26 cellular contexts compared by ENCODE assay signal in the genomic region with DNA sequence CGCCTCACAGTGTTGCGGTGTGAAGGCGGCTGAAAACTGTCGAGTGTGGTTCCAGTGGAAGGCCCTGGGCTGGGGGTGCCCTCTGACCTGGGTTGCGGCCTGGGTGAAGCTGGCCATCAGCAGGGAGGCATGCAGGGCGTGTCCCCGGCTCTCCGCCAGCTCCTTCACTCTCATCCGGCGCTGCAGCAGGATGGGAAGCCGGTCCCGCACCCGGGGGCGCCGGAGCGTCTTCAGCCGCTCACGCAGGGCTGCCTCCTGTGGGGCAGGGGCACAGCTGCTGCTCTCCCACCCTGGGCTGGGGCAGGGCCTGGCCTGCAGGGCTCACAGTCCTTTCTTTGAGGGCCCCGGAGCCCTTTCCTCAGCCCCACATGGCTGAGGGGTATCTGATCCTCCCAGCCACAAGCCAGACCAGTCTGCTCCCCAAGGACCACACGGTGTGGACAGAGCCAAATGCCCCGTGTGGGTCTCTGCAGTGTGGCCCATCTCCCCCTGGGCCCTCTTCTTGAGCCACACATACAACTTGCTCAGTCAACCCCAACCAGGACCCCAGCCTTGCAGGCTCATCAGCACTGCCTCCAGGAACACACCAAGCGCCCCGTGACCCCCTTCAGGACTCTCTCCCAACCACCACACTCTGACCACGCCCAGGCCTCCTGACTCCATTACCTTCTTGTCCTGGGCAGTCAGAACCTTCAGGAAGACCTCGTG. TPM values are rescaled to one million over a fixed set of nuclear protein-coding genes. Genes with fewer than 3 reads are reported as not detected.
"Had no signal": no experiment of that assay in that cellular context is flagged by ENCODE, and none has a peak within 500 bp of the region (broad histone marks: within the 10 kb centered on the region; RNA-seq: fewer than 3 reads in every experiment).

No MANE protein-coding gene starts in this region.

- H3K4me1 Mint-ChIP-seq: activated B cell treated with CpG ODN at 0.5 μM for 24 hours had no signal

- H3K36me3 ChIP-seq: ascending aorta, SJSA1 had no signal

- H3K27ac Mint-ChIP-seq: activated B cell treated with CpG ODN at 0.5 μM for 24 hours; activated CD8-positive, alpha-beta T cell treated with anti-CD3 and anti-CD28 coated beads for 36 hours; activated naive CD4-positive, alpha-beta T cell treated with anti-CD3 and anti-CD28 coated beads, Interleukin-2, amount 10 ng/mL, durations not matched to agents 7 days and 5 days; activated naive CD8-positive, alpha-beta T cell treated with anti-CD3 and anti-CD28 coated beads, Interleukin-2, amount 10 ng/mL, durations not matched to agents 7 days and 5 days; activated T-cell treated with anti-CD3 and anti-CD28 coated beads, Interleukin-2, amount 50 U/mL, for 72 hours; activated T-helper 2 cell treated with anti-CD3 and anti-CD28 coated beads, Interferon-gamma antibody, Interleukin-2, Interleukin-4, amounts not matched to agents 10 μg/mL and 5 μg/mL and 100 μg/mL, durations not matched to agents 14 hours and 24 hours and 36 hours had no signal

- H3K9me3 Mint-ChIP-seq: activated B cell treated with CpG ODN at 0.5 μM for 24 hours; activated CD8-positive, alpha-beta T cell treated with anti-CD3 and anti-CD28 coated beads for 36 hours; activated naive CD4-positive, alpha-beta T cell treated with anti-CD3 and anti-CD28 coated beads, Interleukin-2, amount 10 ng/mL, durations not matched to agents 7 days and 5 days; activated naive CD8-positive, alpha-beta T cell treated with anti-CD3 and anti-CD28 coated beads, Interleukin-2, amount 10 ng/mL, durations not matched to agents 7 days and 5 days; activated T-cell treated with anti-CD3 and anti-CD28 coated beads, Interleukin-2, amount 50 U/mL, for 72 hours; activated T-helper 2 cell treated with anti-CD3 and anti-CD28 coated beads, Interferon-gamma antibody, Interleukin-2, Interleukin-4, amounts not matched to agents 10 μg/mL and 5 μg/mL and 100 μg/mL, durations not matched to agents 14 hours and 24 hours and 36 hours; central memory CD8-positive, alpha-beta T cell had no signal

- H3K9me3 ChIP-seq: ascending aorta, body of pancreas, SJSA1 had no signal

- H3K27me3 ChIP-seq: ascending aorta, body of pancreas, SJSA1 had no signal

- DNase-seq: activated B cell treated with CpG ODN at 0.5 μM for 24 hours; activated CD4-positive, alpha-beta T cell treated with anti-CD3 and anti-CD28 coated beads, Interleukin-2, amount 50 U/mL, for 1 hour; activated CD8-positive, alpha-beta memory T cell treated with anti-CD3 and anti-CD28 coated beads, Interleukin-2, amount 50 U/mL, for 4 hours; activated CD8-positive, alpha-beta T cell treated with anti-CD3 and anti-CD28 coated beads for 36 hours; activated gamma-delta T cell treated with Interleukin-2 at 50 U/mL for 16 hours; activated naive CD4-positive, alpha-beta T cell treated with anti-CD3 and anti-CD28 coated beads, Interleukin-2, amount 10 ng/mL, durations not matched to agents 7 days and 5 days; activated naive CD8-positive, alpha-beta T cell treated with anti-CD3 and anti-CD28 coated beads, Interleukin-2, amount 10 ng/mL, durations not matched to agents 7 days and 5 days; activated T-cell treated with anti-CD3 and anti-CD28 coated beads, Interleukin-2, amount 50 U/mL, for 72 hours; amniotic stem cell; body of pancreas; Karpas-422; NCI-H1105 treated with DMSO at 0.1 percent for 48 hours; NCI-H1436 treated with DMSO at 0.1 percent for 48 hours; NCI-H187; NCI-H2081 treated with DMSO at 0.1 percent for 48 hours; NCI-H446; NCI-H524; PC-3; SHP77; SW 1271 had no signal

- H3K36me3 Mint-ChIP-seq: activated naive CD4-positive, alpha-beta T cell treated with anti-CD3 and anti-CD28 coated beads, Interleukin-2, amount 10 ng/mL, durations not matched to agents 7 days and 5 days; activated naive CD8-positive, alpha-beta T cell treated with anti-CD3 and anti-CD28 coated beads, Interleukin-2, amount 10 ng/mL, durations not matched to agents 7 days and 5 days had no signal

- H3K27ac ChIP-seq: ascending aorta, body of pancreas, SJSA1 had no signal

- ATAC-seq: activated CD8-positive, alpha-beta T cell treated with anti-CD3 and anti-CD28 coated beads for 36 hours; activated T-cell treated with anti-CD3 and anti-CD28 coated beads, Interleukin-2, amount 50 U/mL, for 72 hours; body of pancreas; K562; PC-3; SK-N-SH treated with all-trans-retinoic acid at 6 μM for 48 hours had no signal

- H3K27me3 Mint-ChIP-seq: activated CD8-positive, alpha-beta T cell treated with anti-CD3 and anti-CD28 coated beads for 36 hours; central memory CD8-positive, alpha-beta T cell had no signal

- H3K4me3 Mint-ChIP-seq: activated B cell treated with CpG ODN at 0.5 μM for 24 hours; activated CD8-positive, alpha-beta T cell treated with anti-CD3 and anti-CD28 coated beads for 36 hours; activated naive CD4-positive, alpha-beta T cell treated with anti-CD3 and anti-CD28 coated beads, Interleukin-2, amount 10 ng/mL, durations not matched to agents 7 days and 5 days; activated naive CD8-positive, alpha-beta T cell treated with anti-CD3 and anti-CD28 coated beads, Interleukin-2, amount 10 ng/mL, durations not matched to agents 7 days and 5 days; activated T-cell treated with anti-CD3 and anti-CD28 coated beads, Interleukin-2, amount 50 U/mL, for 72 hours; central memory CD8-positive, alpha-beta T cell had no signal

- H3K4me1 ChIP-seq: ascending aorta, body of pancreas, SJSA1 had no signal

- H3K4me3 ChIP-seq: ascending aorta, body of pancreas, K562, SJSA1 had no signal

RNA-seq across cellular contexts. Expression of a gene that starts 26.8 kb away (rescaled TPM):
- polyA plus RNA-seq: K562 had no signal
